In the genomic region with DNA sequence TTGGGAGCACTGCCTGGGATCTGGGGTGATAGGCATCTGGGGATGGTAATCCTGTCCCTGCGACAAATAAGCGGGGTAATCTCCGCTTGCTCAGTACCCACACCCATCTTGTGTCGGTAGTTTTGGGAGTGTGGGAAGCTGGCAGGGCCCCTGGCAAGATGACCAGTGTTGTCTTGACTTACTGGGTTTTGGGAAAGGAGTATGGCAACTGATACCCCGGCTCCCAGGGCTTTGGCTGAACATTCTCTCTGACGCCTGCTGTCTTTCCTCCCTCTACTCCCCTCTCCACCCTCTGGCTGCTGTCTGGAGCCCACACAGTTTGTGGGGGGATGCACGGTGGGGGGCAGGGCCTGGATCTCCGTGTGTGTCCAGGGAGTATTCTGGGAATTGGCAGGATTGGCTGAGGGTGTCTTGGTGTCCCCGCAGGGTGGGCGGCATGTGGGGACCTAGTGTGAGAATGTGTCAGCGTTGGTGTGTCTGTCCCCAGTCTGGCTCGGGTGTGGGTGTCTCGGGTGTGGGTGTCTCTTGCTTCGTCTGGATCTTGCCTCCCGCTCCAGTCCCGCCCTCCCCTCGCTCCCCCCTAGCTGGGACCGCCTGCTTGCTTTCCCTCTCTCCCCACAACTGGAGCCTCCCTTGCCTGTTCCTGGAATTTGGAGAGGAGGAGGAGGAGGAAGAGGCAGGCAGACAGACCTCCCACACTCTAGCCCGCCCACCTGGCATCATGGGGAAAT, we compare ENCODE assay signal across 2 cellular contexts.
TF ChIP-seq lines count a peak whose summit lies in the region.

No MANE protein-coding gene starts in this region.

TF ChIP-seq in SK-N-SH, 30 proteins besides CTCF, POLR2A, EP300 and RAD21 (continued from another document):
- no peak for TF ChIP-seq FOSL2 (IDR thresholded peaks at IDR 0.05; ENCODE audit: borderline replicate concordance, low read depth)
- TF ChIP-seq, protein P1, sequence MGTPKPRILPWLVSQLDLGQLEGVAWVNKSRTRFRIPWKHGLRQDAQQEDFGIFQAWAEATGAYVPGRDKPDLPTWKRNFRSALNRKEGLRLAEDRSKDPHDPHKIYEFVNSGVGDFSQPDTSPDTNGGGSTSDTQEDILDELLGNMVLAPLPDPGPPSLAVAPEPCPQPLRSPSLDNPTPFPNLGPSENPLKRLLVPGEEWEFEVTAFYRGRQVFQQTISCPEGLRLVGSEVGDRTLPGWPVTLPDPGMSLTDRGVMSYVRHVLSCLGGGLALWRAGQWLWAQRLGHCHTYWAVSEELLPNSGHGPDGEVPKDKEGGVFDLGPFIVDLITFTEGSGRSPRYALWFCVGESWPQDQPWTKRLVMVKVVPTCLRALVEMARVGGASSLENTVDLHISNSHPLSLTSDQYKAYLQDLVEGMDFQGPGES (IDR thresholded peaks at IDR 0.05; ENCODE audit: low read depth, low read length), result no peak
- TF ChIP-seq, protein P2, sequence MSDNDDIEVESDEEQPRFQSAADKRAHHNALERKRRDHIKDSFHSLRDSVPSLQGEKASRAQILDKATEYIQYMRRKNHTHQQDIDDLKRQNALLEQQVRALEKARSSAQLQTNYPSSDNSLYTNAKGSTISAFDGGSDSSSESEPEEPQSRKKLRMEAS (IDR thresholded peaks at IDR 0.05; ENCODE audit: low read depth), result no peak
- TF ChIP-seq, protein P3, sequence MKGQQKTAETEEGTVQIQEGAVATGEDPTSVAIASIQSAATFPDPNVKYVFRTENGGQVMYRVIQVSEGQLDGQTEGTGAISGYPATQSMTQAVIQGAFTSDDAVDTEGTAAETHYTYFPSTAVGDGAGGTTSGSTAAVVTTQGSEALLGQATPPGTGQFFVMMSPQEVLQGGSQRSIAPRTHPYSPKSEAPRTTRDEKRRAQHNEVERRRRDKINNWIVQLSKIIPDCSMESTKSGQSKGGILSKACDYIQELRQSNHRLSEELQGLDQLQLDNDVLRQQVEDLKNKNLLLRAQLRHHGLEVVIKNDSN (IDR thresholded peaks at IDR 0.05; ENCODE audit: borderline replicate concordance, low read depth), result no peak
- no peak for TF ChIP-seq RFX5 (IDR thresholded peaks at IDR 0.05; ENCODE audit: low read length)
- TF ChIP-seq SMC3 (IDR thresholded peaks at IDR 0.05; ENCODE audit: low read depth, low read length), result no peak
- no peak for TF ChIP-seq TEAD4 (IDR thresholded peaks at IDR 0.05; ENCODE audit: borderline replicate concordance, insufficient read depth)
- TF ChIP-seq FOXM1 (IDR thresholded peaks at IDR 0.05; ENCODE audit: low read depth), result no peak
- TF ChIP-seq POLR2AphosphoS5 (IDR thresholded peaks at IDR 0.05; ENCODE audit: low read depth, low read length), result no peak
- no peak for TF ChIP-seq GABPA (IDR thresholded peaks at IDR 0.05; ENCODE audit: low read depth)
- no peak for TF ChIP-seq NRF1 (IDR thresholded peaks at IDR 0.05; ENCODE audit: low read depth, low read length)
- TF ChIP-seq FOXJ3 (CRISPR knock-in tag; IDR thresholded peaks at IDR 0.05), result no peak
- TF ChIP-seq, protein P4, sequence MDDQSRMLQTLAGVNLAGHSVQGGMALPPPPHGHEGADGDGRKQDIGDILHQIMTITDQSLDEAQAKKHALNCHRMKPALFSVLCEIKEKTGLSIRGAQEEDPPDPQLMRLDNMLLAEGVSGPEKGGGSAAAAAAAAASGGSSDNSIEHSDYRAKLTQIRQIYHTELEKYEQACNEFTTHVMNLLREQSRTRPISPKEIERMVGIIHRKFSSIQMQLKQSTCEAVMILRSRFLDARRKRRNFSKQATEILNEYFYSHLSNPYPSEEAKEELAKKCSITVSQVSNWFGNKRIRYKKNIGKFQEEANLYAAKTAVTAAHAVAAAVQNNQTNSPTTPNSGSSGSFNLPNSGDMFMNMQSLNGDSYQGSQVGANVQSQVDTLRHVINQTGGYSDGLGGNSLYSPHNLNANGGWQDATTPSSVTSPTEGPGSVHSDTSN (IDR thresholded peaks at IDR 0.05), result no peak
- no peak for TF ChIP-seq NFIC (IDR thresholded peaks at IDR 0.05; ENCODE audit: borderline replicate concordance)
- no peak for TF ChIP-seq MEF2A (IDR thresholded peaks at IDR 0.05; ENCODE audit: borderline replicate concordance, low read depth)
- TF ChIP-seq GATA2 (CRISPR knock-in tag; IDR thresholded peaks at IDR 0.05), result no peak
- no peak for TF ChIP-seq TCF12 (IDR thresholded peaks at IDR 0.05)
- TF ChIP-seq ELF1 (IDR thresholded peaks at IDR 0.05), result no peak

TF ChIP-seq in SK-N-SH treated with all-trans-retinoic acid at 6 μM for 48 hours, 23 proteins besides CTCF, POLR2A, EP300 and RAD21 (continued from another document):
- TF ChIP-seq BACH2 (CRISPR knock-in tag; IDR thresholded peaks at IDR 0.05; ENCODE audit: borderline replicate concordance) (no peak), CSRNP3 (CRISPR knock-in tag; IDR thresholded peaks at IDR 0.05) (no peak), POU6F1 (CRISPR knock-in tag; IDR thresholded peaks at IDR 0.05; ENCODE audit: borderline replicate concordance, low read depth) (no peak)
